Comparison of ENCODE assay signal across 8 cellular contexts in the genomic region with DNA sequence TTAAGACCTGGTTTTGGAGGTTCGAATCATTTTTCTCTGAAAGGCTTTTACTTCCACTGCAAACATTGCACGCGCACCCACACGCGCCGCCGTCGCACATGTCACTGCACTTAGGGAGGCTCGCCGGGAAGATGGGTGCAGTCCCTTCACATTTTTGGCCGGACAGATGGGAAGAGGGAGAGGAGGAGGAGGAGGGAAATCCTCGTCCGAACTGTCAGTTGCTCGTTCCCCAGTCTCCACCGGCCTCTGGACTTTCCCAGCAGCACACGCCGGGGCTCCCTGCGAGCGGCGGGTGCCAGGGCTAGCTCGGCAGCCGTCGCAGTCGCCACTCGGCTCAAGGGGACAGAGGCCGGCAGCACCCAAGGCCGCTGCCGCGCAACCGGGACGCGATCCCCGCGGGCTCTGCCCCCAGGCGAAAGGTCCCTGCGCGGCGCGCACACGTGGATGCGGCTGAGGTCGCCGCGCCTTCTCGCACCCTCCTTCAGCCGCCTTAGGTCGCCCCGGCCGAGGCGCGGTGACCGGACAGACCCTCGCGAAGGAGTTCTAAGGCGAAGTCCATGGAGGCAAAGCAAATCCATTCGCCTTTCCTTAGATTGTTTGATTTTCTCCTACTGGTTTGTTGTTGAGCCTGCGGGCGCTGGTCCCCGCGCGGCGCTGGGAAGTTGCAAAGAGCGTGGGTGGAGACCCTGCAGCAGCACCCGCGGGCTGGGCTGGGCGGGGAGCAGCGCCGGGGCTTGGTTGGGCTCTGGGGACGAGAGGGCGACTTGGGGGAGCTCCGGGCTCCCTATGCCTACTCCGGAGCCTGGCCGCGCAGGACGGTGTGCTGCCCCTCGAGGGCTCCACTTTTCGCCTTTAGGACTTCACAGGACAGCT. TPM values are rescaled to one million over a fixed set of nuclear protein-coding genes. Genes with fewer than 3 reads are reported as not detected.
A peak's percentile ranks its signal among the peaks of the same experiment; 100 is the strongest.
DNase-seq lines count a peak whose midpoint lies in the region; ATAC-seq, FAIRE-seq and TF ChIP-seq lines count a peak whose summit lies in the region.

No MANE protein-coding gene starts in this region.

- peaks cover 44% of the 10 kb centered on the region for H3K27me3 Mint-ChIP-seq in mesothelial cell of epicardium (ENCODE audit: low read depth)

- no peaks in the 10 kb centered on the region for H3K36me3 Mint-ChIP-seq in mesothelial cell of epicardium

- in situ Hi-C loops in Caki2 (cut with HindIII; ENCODE audit: low pct_unique_long_range_greater_than_20kb, low sequenced_read_pairs), result no loop called here

- H3K4me1 ChIP-seq in subcutaneous abdominal adipose tissue (ENCODE audit: control insufficient read depth in 5 of 5, insufficient read depth in 5 of 5, low read length in 5 of 5), result peaks cover 6 to 34% (median 29%) of the 10 kb centered on the region in 5 donors

- H3K36me3 ChIP-seq in subcutaneous abdominal adipose tissue (ENCODE audit: control insufficient read depth in 5 of 5, insufficient read depth in 5 of 5, low read length in 5 of 5), result no peaks in the 10 kb centered on the region

- no peak overlapping the region for H3K27ac Mint-ChIP-seq in mesothelial cell of epicardium

- FAIRE-seq in HTR-8/SVneo (lab: Jason Lieb, UNC), result no peak

- H3K27ac ChIP-seq in dorsolateral prefrontal cortex (no peak overlapping the region), subcutaneous abdominal adipose tissue (ENCODE audit: low read depth, low read length) (no peak overlapping the region)

- H3K9me3 ChIP-seq in subcutaneous abdominal adipose tissue (ENCODE audit: control insufficient read depth in 5 of 5, low read length in 5 of 5), result no peaks in the 10 kb centered on the region

- no peak for TF ChIP-seq CTCF in dorsolateral prefrontal cortex (IDR thresholded peaks at IDR 0.05 in 54 of 56, conservative IDR thresholded peaks at IDR 0.05 in 2 of 56; ENCODE audit: low read depth in 1 of 56, partially characterized antibody in 56 of 56)
- TF ChIP-seq CTCF in mesothelial cell of epicardium (IDR thresholded peaks at IDR 0.05; ENCODE audit: unreplicated experiment), result no peak

- H3K4me3 ChIP-seq in dorsolateral prefrontal cortex, result peak overlapping the region; percentile 45 to 75 (median 62)
- peak overlapping the region; percentile 65 to 76 (median 73) for H3K4me3 ChIP-seq in subcutaneous abdominal adipose tissue (ENCODE audit: low read depth in 1 of 5, low read length in 5 of 5)

- H3K4me1 Mint-ChIP-seq in mesothelial cell of epicardium, result peaks cover 36% of the 10 kb centered on the region

- H3K4me3 Mint-ChIP-seq in mesothelial cell of epicardium, result peak overlapping the region; percentile 67

- H3K9me3 Mint-ChIP-seq in mesothelial cell of epicardium, result no peaks in the 10 kb centered on the region

- peak; percentile 22 for DNase-seq in Caki2 (ENCODE audit: low read depth)
- peak; percentile 8 for DNase-seq in HTR-8/SVneo (ENCODE audit: insufficient read length, low spot score)
- peak; percentile 59 for DNase-seq in UCSD-AML1 (lab: John Stamatoyannopoulos, UW; ENCODE audit: unreplicated experiment)
- no peak for DNase-seq in dorsolateral prefrontal cortex
- DNase-seq in mesothelial cell of epicardium (ENCODE audit: low spot score in 2 of 2, unreplicated experiment in 2 of 2), result peak in 1 of 2 experiments; percentile 43
- no peak for DNase-seq in mesenteric fat pad (ENCODE audit: low spot score)

- H3K27me3 ChIP-seq in dorsolateral prefrontal cortex, result peaks cover 0 to 54% (median 41%) of the 10 kb centered on the region in 45 donors
- peaks cover 9 to 29% (median 18%) of the 10 kb centered on the region in 5 donors for H3K27me3 ChIP-seq in subcutaneous abdominal adipose tissue (ENCODE audit: control insufficient read depth in 5 of 5, insufficient read depth in 4 of 5, low read length in 5 of 5)

- peak overlapping the region in 3 of 5 donors; percentile 37 to 49 (median 45) for H3K9ac ChIP-seq in subcutaneous abdominal adipose tissue (ENCODE audit: low read length in 5 of 5)

- intact Hi-C loops in dorsolateral prefrontal cortex (cut with DNase I), result loop anchor here in 1 of 2 donors (10.0 kb wide), 1 partner anchor 128 kb away; a partner anchor contains a TSS

- ATAC-seq in GM21360 (IDR thresholded peaks at IDR 0.05; ENCODE audit: unreplicated experiment), result peak; percentile 13

RNA-seq across cellular contexts. Expression of a gene that starts 1.2 kb away (rescaled TPM):
- 0.95 TPM in 1 of 2 replicates, not detected in the other for total RNA-seq in Caki2 (2014; rRNA removed; shearing (Covaris generic); ENCODE audit: low replicate concordance)
- total RNA-seq in dorsolateral prefrontal cortex (1 to 10 TPM in 3 of 120 experiments, under 1 TPM in 83, not detected in 34; 0.15 to 2.1 (median 0.46) TPM), mesothelial cell of epicardium (1.6 to 2.4 TPM (median 2.0 TPM) in 3 replicates), mesenteric fat pad (0.16 TPM)

Comparison
In these comparisons a context has a peak if more than half of its experiments do, and no peak if none do; other contexts are left out.
1. DNase-seq: peak in Caki2 (single experiment), HTR-8/SVneo (single experiment) and UCSD-AML1 (single experiment); none in dorsolateral prefrontal cortex (0 of 10) and mesenteric fat pad (single experiment).